ENCODE assay signal across 19 cellular contexts in genomic region chr4:87461281-87461700, GRCh38. TPM values are rescaled to one million over a fixed set of nuclear protein-coding genes. Genes with fewer than 3 reads are reported as not detected.
DNase-seq lines count a peak whose midpoint lies in the region; ATAC-seq, FAIRE-seq and TF ChIP-seq lines count a peak whose summit lies in the region.
"Had no signal": no experiment of that assay in that cellular context is flagged by ENCODE, and none has a peak within 500 bp of the region (broad histone marks: within the 10 kb centered on the region; RNA-seq: fewer than 3 reads in every experiment).

No MANE protein-coding gene starts in this region.

- no peaks in the 10 kb centered on the region for H3K9me2 ChIP-seq in DOHH2 (replicated peaks; ENCODE audit: control insufficient read depth, low read length)

- TF ChIP-seq CTCF in DOHH2 (IDR thresholded peaks at IDR 0.05; ENCODE audit: low read depth, low read length, poor library complexity, severe bottlenecking), result no peak
- no peak for TF ChIP-seq CTCF in VCaP (conservative IDR thresholded peaks at IDR 0.05)
- no peak for TF ChIP-seq CTCF in fibroblast of the aortic adventitia (IDR thresholded peaks at IDR 0.05; ENCODE audit: insufficient read depth, low read length)
- TF ChIP-seq CTCF in WERI-Rb-1 (IDR thresholded peaks at IDR 0.05; ENCODE audit: low read depth, low read length), result no peak

- H3K9me3 ChIP-seq in DOHH2 (ENCODE audit: control insufficient read depth, insufficient read depth, low read length) (no peaks in the 10 kb centered on the region), WERI-Rb-1 (ENCODE audit: severe bottlenecking) (no peaks in the 10 kb centered on the region)

- H3K36me3 ChIP-seq in DOHH2 (ENCODE audit: control insufficient read depth, low read length), result peaks cover 20% of the 10 kb centered on the region
- peaks cover 15% of the 10 kb centered on the region for H3K36me3 ChIP-seq in WERI-Rb-1

- H3K27ac ChIP-seq in DOHH2 (ENCODE audit: low read depth, low read length) (peak overlapping the region; percentile 36), VCaP (peak overlapping the region; percentile 3; the same call in 1 of the 2 replicates), WERI-Rb-1 (no peak overlapping the region)

- no peaks in the 10 kb centered on the region for H3K79me2 ChIP-seq in DOHH2 (ENCODE audit: control insufficient read depth, low read length)

- H3K4me3 ChIP-seq in DOHH2 (ENCODE audit: low read length), result peak overlapping the region; percentile 30; the same call in 1 of the 2 replicates
- H3K4me3 ChIP-seq in fibroblast of the aortic adventitia (ENCODE audit: low read depth, low read length), result no peak overlapping the region
- no peak overlapping the region for H3K4me3 ChIP-seq in WERI-Rb-1 (ENCODE audit: low read depth, low read length)

- H3K27me3 ChIP-seq in DOHH2 (ENCODE audit: control insufficient read depth, low read length) (no peaks in the 10 kb centered on the region), WERI-Rb-1 (ENCODE audit: insufficient read depth, low read depth, severe bottlenecking) (no peaks in the 10 kb centered on the region)

- peak; percentile 75 for ATAC-seq in HG02623 (IDR thresholded peaks at IDR 0.05; ENCODE audit: unreplicated experiment)
- ATAC-seq: activated naive CD8-positive, alpha-beta T cell treated with anti-CD3 and anti-CD28 coated beads, Interleukin-2, amount 50 U/mL, for 24 hours; left lobe of liver; sciatic nerve had no signal

- peaks cover 25% of the 10 kb centered on the region for H3K4me1 ChIP-seq in DOHH2 (ENCODE audit: control insufficient read depth, low read length)

- no peak for TF ChIP-seq POLR2A in GM12892 (IDR thresholded peaks at IDR 0.05; ENCODE audit: low read depth, low read length)

- no peaks in the 10 kb centered on the region for H3F3A ChIP-seq in DOHH2 (ENCODE audit: control insufficient read depth, insufficient read depth)

- no peak for FAIRE-seq in GM12892 (lab: Jason Lieb, UNC)
- FAIRE-seq: HTR-8/SVneo had no signal

- peak overlapping the region; percentile 46 for H3K4me2 ChIP-seq in DOHH2 (ENCODE audit: low read length)

- H4K20me1 ChIP-seq in DOHH2 (ENCODE audit: control insufficient read depth, insufficient read depth, low read depth, low read length), result no peaks in the 10 kb centered on the region; the same call in 1 of the 2 replicates

- peak; percentile 50 for DNase-seq in fibroblast of the aortic adventitia (ENCODE audit: low read depth)
- DNase-seq in GM12892 (ENCODE audit: insufficient read length), result no peak
- DNase-seq in A172 (ENCODE audit: low spot score), result no peak
- no peak for DNase-seq in hypothalamus (lab: John Stamatoyannopoulos, UW)
- DNase-seq in WERI-Rb-1, result no peak
- DNase-seq: activated CD4-positive, alpha-beta memory T cell treated with anti-CD3 and anti-CD28 coated beads for 36 hours; activated naive CD8-positive, alpha-beta T cell treated with anti-CD3 and anti-CD28 coated beads, Interleukin-2, amount 50 U/mL, for 24 hours; CD4-positive, CD25-positive, alpha-beta regulatory T cell; DMS79 treated with DMSO at 0.1 percent for 48 hours; foreskin melanocyte; NCI-H1436 treated with DMSO at 0.1 percent for 48 hours; NCI-H226; occipital lobe had no signal

RNA-seq across cellular contexts. Expression of gene NUDT9, which starts 38.9 kb away (rescaled TPM):
- total RNA-seq in fibroblast of the aortic adventitia (ENCODE audit: low replicate concordance), result 15.5 and 61.3 TPM in 2 replicates
- 14.5 TPM for polyA plus RNA-seq in GM12892 (2012; ENCODE audit: missing spikeins)
- total RNA-seq in A172 (2014; rRNA removed; shearing (Covaris generic)), result 13.3 and 16.3 TPM in 2 replicates
